Comparison of ENCODE assay signal across 17 cellular contexts in genomic region chr15:65653341-65653740, GRCh38. TPM values are rescaled to one million over a fixed set of nuclear protein-coding genes. Genes with fewer than 3 reads are reported as not detected.
DNase-seq lines count a peak whose midpoint lies in the region; ATAC-seq and TF ChIP-seq lines count a peak whose summit lies in the region.
"Had no signal": no experiment of that assay in that cellular context is flagged by ENCODE, and none has a peak within 500 bp of the region (broad histone marks: within the 10 kb centered on the region; RNA-seq: fewer than 3 reads in every experiment).

No MANE protein-coding gene starts in this region.

- no peaks in the 10 kb centered on the region for H3K36me3 ChIP-seq in fibroblast of lung (ENCODE audit: control insufficient read depth, insufficient read depth, low read length)
- H3K36me3 ChIP-seq: right atrium auricular region had no signal

- no peaks in the 10 kb centered on the region for H3K9me3 ChIP-seq in fibroblast of lung (ENCODE audit: control insufficient read depth, insufficient read depth, low read depth, low read length)
- H3K9me3 ChIP-seq: A549, right atrium auricular region had no signal

- peak overlapping the region; percentile 3 for H3K4me2 ChIP-seq in fibroblast of lung (ENCODE audit: extremely low read depth, insufficient read depth, low read length)
- H3K4me2 ChIP-seq: A549 had no signal

- no peaks in the 10 kb centered on the region for H3K4me1 Mint-ChIP-seq in activated naive CD4-positive, alpha-beta T cell treated with anti-CD3 and anti-CD28 coated beads, Interleukin-2, amount 50 U/mL, for 24 hours
- peaks cover 6% of the 10 kb centered on the region for H3K4me1 Mint-ChIP-seq in activated T-helper 17 cell treated with anti-CD3 and anti-CD28 coated beads, Interleukin-2, amount 50 U/mL, for 72 hours
- H3K4me1 Mint-ChIP-seq: nephron had no signal

- peaks cover 7% of the 10 kb centered on the region for H3K36me3 Mint-ChIP-seq in activated naive CD4-positive, alpha-beta T cell treated with anti-CD3 and anti-CD28 coated beads, Interleukin-2, amount 50 U/mL, for 24 hours
- H3K36me3 Mint-ChIP-seq in activated naive CD4-positive, alpha-beta T cell treated with anti-CD3 and anti-CD28 coated beads, Interleukin-2, amount 50 U/mL, for 72 hours = no peaks in the 10 kb centered on the region
- H3K36me3 Mint-ChIP-seq in activated T-helper 17 cell treated with anti-CD3 and anti-CD28 coated beads, Interleukin-2, amount 50 U/mL, for 72 hours (ENCODE audit: low read depth) = peaks cover 65% of the 10 kb centered on the region

- H3K27ac ChIP-seq in fibroblast of lung (ENCODE audit: insufficient read depth, low read length) = no peak overlapping the region
- H3K27ac ChIP-seq: A549, right atrium auricular region had no signal

- no peaks in the 10 kb centered on the region for H3K9me3 Mint-ChIP-seq in activated naive CD4-positive, alpha-beta T cell treated with anti-CD3 and anti-CD28 coated beads, Interleukin-2, amount 50 U/mL, for 24 hours
- no peaks in the 10 kb centered on the region for H3K9me3 Mint-ChIP-seq in activated naive CD4-positive, alpha-beta T cell treated with anti-CD3 and anti-CD28 coated beads, Interleukin-2, amount 50 U/mL, for 72 hours
- no peaks in the 10 kb centered on the region for H3K9me3 Mint-ChIP-seq in activated T-helper 17 cell treated with anti-CD3 and anti-CD28 coated beads, Interleukin-2, amount 50 U/mL, for 72 hours
- H3K9me3 Mint-ChIP-seq: nephron had no signal

- H4K20me1 ChIP-seq in fibroblast of lung (ENCODE audit: control insufficient read depth, extremely low read depth, insufficient read depth, low read length) = no peaks in the 10 kb centered on the region

- no peak for TF ChIP-seq CTCF in fibroblast of lung (conservative IDR thresholded peaks at IDR 0.05 in 1 of 2, IDR thresholded peaks at IDR 0.05 in 1 of 2; ENCODE audit: low read depth in 1 of 2, low read length in 2 of 2)

- H3K4me3 Mint-ChIP-seq in activated naive CD4-positive, alpha-beta T cell treated with anti-CD3 and anti-CD28 coated beads, Interleukin-2, amount 50 U/mL, for 24 hours = no peak overlapping the region
- H3K4me3 Mint-ChIP-seq in activated T-helper 17 cell treated with anti-CD3 and anti-CD28 coated beads, Interleukin-2, amount 50 U/mL, for 72 hours = no peak overlapping the region
- H3K4me3 Mint-ChIP-seq: nephron had no signal

- H3K27me3 Mint-ChIP-seq in activated naive CD4-positive, alpha-beta T cell treated with anti-CD3 and anti-CD28 coated beads, Interleukin-2, amount 50 U/mL, for 24 hours = no peaks in the 10 kb centered on the region
- no peaks in the 10 kb centered on the region for H3K27me3 Mint-ChIP-seq in activated T-helper 17 cell treated with anti-CD3 and anti-CD28 coated beads, Interleukin-2, amount 50 U/mL, for 72 hours

- no peaks in the 10 kb centered on the region for H3K79me2 ChIP-seq in fibroblast of lung (ENCODE audit: control insufficient read depth, insufficient read depth, low read length)

- no peak overlapping the region for H3K4me3 ChIP-seq in fibroblast of lung (replicated peaks in 1 of 4; ENCODE audit: control extremely low read depth in 1 of 4, insufficient read depth in 1 of 4, low read depth in 3 of 4, low read length in 4 of 4)
- H3K4me3 ChIP-seq: A549, right atrium auricular region had no signal

- H3K4me1 ChIP-seq in fibroblast of lung (ENCODE audit: control insufficient read depth, extremely low read depth, insufficient read depth, low read length) = peaks cover 13% of the 10 kb centered on the region

- no peak for ATAC-seq in activated naive CD4-positive, alpha-beta T cell treated with anti-CD3 and anti-CD28 coated beads, Interleukin-2, amount 50 U/mL, for 72 hours
- ATAC-seq in activated T-helper 17 cell treated with anti-CD3 and anti-CD28 coated beads, Interleukin-2, amount 50 U/mL, for 72 hours (replicated peaks) = no peak
- ATAC-seq in GM18511 (IDR thresholded peaks at IDR 0.05; ENCODE audit: unreplicated experiment) = no peak
- no peak for ATAC-seq in GM19395 (IDR thresholded peaks at IDR 0.05; ENCODE audit: unreplicated experiment)
- ATAC-seq: A549 had no signal

- H2AFZ ChIP-seq in fibroblast of lung (ENCODE audit: low read length) = no peak overlapping the region

- no peak overlapping the region for H3K9ac ChIP-seq in fibroblast of lung (ENCODE audit: insufficient read depth, low read length)

- no peaks in the 10 kb centered on the region for H3K27me3 ChIP-seq in fibroblast of lung (ENCODE audit: control insufficient read depth, insufficient read depth, low read length)
- H3K27me3 ChIP-seq: right atrium auricular region had no signal

- peak overlapping the region; percentile 53 for H3K27ac Mint-ChIP-seq in activated naive CD4-positive, alpha-beta T cell treated with anti-CD3 and anti-CD28 coated beads, Interleukin-2, amount 50 U/mL, for 24 hours
- peak overlapping the region in 1 of 2 donors; percentile 31 for H3K27ac Mint-ChIP-seq in activated naive CD4-positive, alpha-beta T cell treated with anti-CD3 and anti-CD28 coated beads, Interleukin-2, amount 50 U/mL, for 72 hours
- peak overlapping the region; percentile 15 for H3K27ac Mint-ChIP-seq in activated T-helper 17 cell treated with anti-CD3 and anti-CD28 coated beads, Interleukin-2, amount 50 U/mL, for 72 hours
- H3K27ac Mint-ChIP-seq: nephron had no signal

- no peak for DNase-seq in activated naive CD4-positive, alpha-beta T cell treated with anti-CD3 and anti-CD28 coated beads, Interleukin-2, amount 50 U/mL, for 72 hours (ENCODE audit: low spot score in 2 of 2)
- DNase-seq in fibroblast of lung (ENCODE audit: low read depth in 2 of 2) = peak; percentile 38 to 57
- peak; percentile 26 for DNase-seq in stromal cell of bone marrow (ENCODE audit: low read depth)
- DNase-seq in GOT3 (lab: John Stamatoyannopoulos, UW) = no peak
- DNase-seq: activated CD8-positive, alpha-beta memory T cell treated with anti-CD3 and anti-CD28 coated beads for 24 hours; activated naive CD4-positive, alpha-beta T cell treated with Interleukin-2 at 50 U/mL for 16 hours; erythroblast; NCI-H2227 treated with DMSO at 0.1 percent for 48 hours; stimulated activated CD4-positive, alpha-beta T cell treated with anti-CD3 and anti-CD28 coated beads, Interleukin-2, amount 100 ng/mL, for 48 hours; trophoblast cell had no signal

RNA-seq across cellular contexts. Expression of gene SLC24A1, which starts 31.6 kb away (rescaled TPM):
- 10 to 100 TPM in 1 of 2 donors, 1 to 10 TPM in 1; 6.4 to 11.0 TPM for total RNA-seq in activated naive CD4-positive, alpha-beta T cell treated with anti-CD3 and anti-CD28 coated beads, Interleukin-2, amount 50 U/mL, for 72 hours
- 1 to 10 TPM; 2.9 to 3.3 TPM for total RNA-seq in activated T-helper 17 cell treated with anti-CD3 and anti-CD28 coated beads, Interleukin-2, amount 50 U/mL, for 72 hours
- total RNA-seq in fibroblast of lung = 3.9 and 4.5 TPM in 2 replicates
- 7.0 and 7.9 TPM in 2 replicates for polyA plus RNA-seq in fibroblast of lung
- 4.7 and 6.9 TPM in 2 replicates for polyA plus RNA-seq in fibroblast of lung (2012)
- polyA minus RNA-seq in fibroblast of lung (ENCODE audit: low replicate concordance) = 5.7 and 11.3 TPM in 2 replicates

RNA-seq across cellular contexts. Expression of gene INTS14, which starts 42.4 kb away (rescaled TPM):
- total RNA-seq in activated naive CD4-positive, alpha-beta T cell treated with anti-CD3 and anti-CD28 coated beads, Interleukin-2, amount 50 U/mL, for 72 hours = 10 to 100 TPM; 48.5 to 55.4 TPM
- 10 to 100 TPM; 40.0 to 77.6 TPM for total RNA-seq in activated T-helper 17 cell treated with anti-CD3 and anti-CD28 coated beads, Interleukin-2, amount 50 U/mL, for 72 hours
- 31.5 and 32.6 TPM in 2 replicates for total RNA-seq in fibroblast of lung
- 54.3 and 55.9 TPM in 2 replicates for polyA plus RNA-seq in fibroblast of lung
- polyA plus RNA-seq in fibroblast of lung (2012) = 24.7 and 27.9 TPM in 2 replicates
- polyA minus RNA-seq in fibroblast of lung (ENCODE audit: low replicate concordance) = 18.9 and 30.8 TPM in 2 replicates

Comparison
In these comparisons a context has a peak if more than half of its experiments do, and no peak if none do; other contexts are left out.
1. DNase-seq: peak in fibroblast of lung (2 of 2) and stromal cell of bone marrow (single experiment); none in activated naive CD4-positive, alpha-beta T cell treated with anti-CD3 and anti-CD28 coated beads, Interleukin-2, amount 50 U/mL, for 72 hours (0 of 2) and GOT3 (single experiment).